ENCODE assay signal across 8 cellular contexts in genomic region chr1:179025125-179025974, GRCh38.
DNase-seq lines count a peak whose midpoint lies in the region; ATAC-seq lines count a peak whose summit lies in the region.

A gene with protein sequence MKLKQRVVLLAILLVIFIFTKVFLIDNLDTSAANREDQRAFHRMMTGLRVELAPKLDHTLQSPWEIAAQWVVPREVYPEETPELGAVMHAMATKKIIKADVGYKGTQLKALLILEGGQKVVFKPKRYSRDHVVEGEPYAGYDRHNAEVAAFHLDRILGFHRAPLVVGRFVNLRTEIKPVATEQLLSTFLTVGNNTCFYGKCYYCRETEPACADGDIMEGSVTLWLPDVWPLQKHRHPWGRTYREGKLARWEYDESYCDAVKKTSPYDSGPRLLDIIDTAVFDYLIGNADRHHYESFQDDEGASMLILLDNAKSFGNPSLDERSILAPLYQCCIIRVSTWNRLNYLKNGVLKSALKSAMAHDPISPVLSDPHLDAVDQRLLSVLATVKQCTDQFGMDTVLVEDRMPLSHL (plus strand): TSS chr1:179025894. CDS start chr1:179043848, 17,954 bp downstream.

- ATAC-seq in GM19025 (IDR thresholded peaks at IDR 0.05; ENCODE audit: low read depth, unreplicated experiment) (peak; percentile 87), HG03342 (IDR thresholded peaks at IDR 0.05; ENCODE audit: unreplicated experiment) (peak; percentile 79)

- DNase-seq in AG08396 (ENCODE audit: low spot score) (peak; percentile 99), NCI-H446 treated with DMSO at 0.1 percent for 48 hours (lab: John Stamatoyannopoulos, UW) (peak; percentile 81), cerebellar cortex (ENCODE audit: low spot score) (peak; percentile 90), islet precursor cell (peak; percentile 97)
- peak; percentile 84 for DNase-seq in activated CD4-positive, alpha-beta T cell treated with anti-CD3 and anti-CD28 coated beads for 1 hour
- peak; percentile 80 to 87 for DNase-seq in stimulated activated CD4-positive, alpha-beta T cell treated with anti-CD3 and anti-CD28 coated beads, Interleukin-12 subunit alpha, Interleukin-12 subunit beta, amount 100 ng/mL, for 24 hours (ENCODE audit: low read depth in 2 of 2)

Comparison
In these comparisons a context has a peak if more than half of its experiments do, and no peak if none do; other contexts are left out.
1. Peak in every context shown above with its lines: DNase-seq and ATAC-seq.